In genomic region chr1:207398986-207399385, GRCh38 we compare ENCODE assay signal across 26 cellular contexts. TPM values are rescaled to one million over a fixed set of nuclear protein-coding genes. Genes with fewer than 3 reads are reported as not detected.
DNase-seq lines count a peak whose midpoint lies in the region; ATAC-seq and TF ChIP-seq lines count a peak whose summit lies in the region.
"Had no signal": no experiment of that assay in that cellular context is flagged by ENCODE, and none has a peak within 500 bp of the region (broad histone marks: within the 10 kb centered on the region; RNA-seq: fewer than 3 reads in every experiment).

No MANE protein-coding gene starts in this region.

- no peak overlapping the region for H3K27ac Mint-ChIP-seq in CD14-positive monocyte
- H3K27ac Mint-ChIP-seq: B cell; CD8-positive, alpha-beta memory T cell had no signal

- intact Hi-C loops in dorsolateral prefrontal cortex (cut with DNase I) (no loop called here), CD14-positive monocyte (cut with micrococcal nuclease) (no loop called here)

- no peak overlapping the region for H3K4me3 ChIP-seq in dorsolateral prefrontal cortex
- H3K4me3 ChIP-seq: A549 had no signal

- H3K4me1 Mint-ChIP-seq in CD14-positive monocyte: peaks cover 1% of the 10 kb centered on the region
- H3K4me1 Mint-ChIP-seq: CD8-positive, alpha-beta memory T cell had no signal

- H3K27me3 ChIP-seq in dorsolateral prefrontal cortex: no peaks in the 10 kb centered on the region

- H3K9me3 Mint-ChIP-seq in CD14-positive monocyte: peaks cover 0 to 5% (median 1%) of the 10 kb centered on the region in 7 donors
- H3K9me3 Mint-ChIP-seq: CD8-positive, alpha-beta memory T cell had no signal

- ATAC-seq in GM21528 (IDR thresholded peaks at IDR 0.05; ENCODE audit: low FRiP score, unreplicated experiment): no peak
- ATAC-seq: A549, Panc1, SK-N-SH treated with all-trans-retinoic acid at 6 μM for 48 hours had no signal

- H3K27ac ChIP-seq in dorsolateral prefrontal cortex: peak overlapping the region in 57 of 59 donors; percentile 5 to 96 (median 79)
- peak overlapping the region; percentile 86 for H3K27ac ChIP-seq in temporal lobe (ENCODE audit: low read depth, low read length)
- H3K27ac ChIP-seq: A549, C4-2B, HL-60 had no signal

- DNase-seq in NCI-H524 treated with DMSO at 0.1 percent for 48 hours (lab: John Stamatoyannopoulos, UW) (peak; percentile 34), dorsolateral prefrontal cortex (peak in 6 of 10 donors; percentile 9 to 68 (median 60)), nucleus accumbens (lab: John Stamatoyannopoulos, UW) (peak in 35 of 56 donors; percentile 3 to 74 (median 30)), HUDEP-2 (lab: John Stamatoyannopoulos, UW; ENCODE audit: unreplicated experiment in 76 of 76) (no peak), CD14-positive monocyte (ENCODE audit: low spot score) (no peak)
- DNase-seq: CD8-positive, alpha-beta memory T cell; DMS 273 treated with DMSO at 0.1 percent for 48 hours; DMS79; EL; GF-D8; NCI-H1092; NCI-H1417 treated with DMSO at 0.1 percent for 48 hours; NCI-H1694 treated with DMSO at 0.1 percent for 48 hours; NCI-H2081; NCI-H345; NCI-H510A treated with DMSO at 0.1 percent for 48 hours; NCI-H774; SHP77 treated with DMSO at 0.1 percent for 48 hours had no signal

- H3K36me3 Mint-ChIP-seq in CD14-positive monocyte: no peaks in the 10 kb centered on the region
- H3K36me3 Mint-ChIP-seq: CD8-positive, alpha-beta memory T cell had no signal

- no peaks in the 10 kb centered on the region for H3K27me3 Mint-ChIP-seq in CD14-positive monocyte (ENCODE audit: low read depth in 3 of 3)
- H3K27me3 Mint-ChIP-seq: B cell had no signal

- no peak overlapping the region for H3K4me3 Mint-ChIP-seq in CD14-positive monocyte
- H3K4me3 Mint-ChIP-seq: B cell; CD8-positive, alpha-beta memory T cell had no signal

- no peak for TF ChIP-seq CTCF in dorsolateral prefrontal cortex (IDR thresholded peaks at IDR 0.05 in 54 of 56, conservative IDR thresholded peaks at IDR 0.05 in 2 of 56; ENCODE audit: low read depth in 1 of 56, partially characterized antibody in 56 of 56)
- TF ChIP-seq CTCF in CD14-positive monocyte (IDR thresholded peaks at IDR 0.05): no peak

RNA-seq across cellular contexts. Expression of gene CR2, which starts 55.1 kb away (rescaled TPM):
- total RNA-seq in dorsolateral prefrontal cortex (1 to 10 TPM in 3 of 120 experiments, under 1 TPM in 59, not detected in 58; 0.11 to 3.5 (median 0.26) TPM), temporal lobe (under 0.01 TPM)
- under 1 TPM; 0.05 to 0.28 TPM for polyA plus RNA-seq in CD14-positive monocyte
- polyA plus RNA-seq: A549 had no signal

Comparison
In these comparisons a context has a peak if more than half of its experiments do, and no peak if none do; other contexts are left out.
1. DNase-seq: peak in NCI-H524 treated with DMSO at 0.1 percent for 48 hours (single experiment), dorsolateral prefrontal cortex (6 of 10) and nucleus accumbens (35 of 56); none in HUDEP-2 (0 of 76) and CD14-positive monocyte (single experiment).